Comparison of ENCODE assay signal across 24 cellular contexts in genomic region chr12:104453133-104453532, GRCh38.
"Had no signal": no experiment of that assay in that cellular context is flagged by ENCODE, and none has a peak within 500 bp of the region (broad histone marks: within the 10 kb centered on the region; RNA-seq: fewer than 3 reads in every experiment).

No MANE protein-coding gene starts in this region.

- H3K36me3 Mint-ChIP-seq: IgD-negative memory B cell had no signal

- DNase-seq: KBM-7, MV-4-11, NCI-H1048, NCI-H1105 treated with DMSO at 0.1 percent for 48 hours, NCI-H1417 treated with DMSO at 0.1 percent for 48 hours, NCI-H146, NCI-H1694 treated with DMSO at 0.1 percent for 48 hours, NCI-H2029, NCI-H2081 treated with DMSO at 0.1 percent for 48 hours, NCI-H2171, NCI-H226, NCI-H446, NCI-H510A, NCI-H524 treated with DMSO at 0.1 percent for 48 hours, NCI-H69, NCI-H774, OCI-M1, PC-9, Peyer's patch, SHP77 treated with DMSO at 0.1 percent for 48 hours, SJCRH30 had no signal

- ATAC-seq: Right ventricle myocardium inferior, SK-N-SH treated with all-trans-retinoic acid at 6 μM for 48 hours had no signal

- H3K27me3 Mint-ChIP-seq: IgD-negative memory B cell had no signal

- H3K9me3 ChIP-seq: Peyer's patch, SJCRH30 had no signal
